In genomic region chr5:145324767-145325479, GRCh38 we compare ENCODE assay signal across 14 cellular contexts.
DNase-seq lines count a peak whose midpoint lies in the region; TF ChIP-seq lines count a peak whose summit lies in the region.
"Had no signal": no experiment of that assay in that cellular context is flagged by ENCODE, and none has a peak within 500 bp of the region (broad histone marks: within the 10 kb centered on the region; RNA-seq: fewer than 3 reads in every experiment).

No MANE protein-coding gene starts in this region.

- CTCF ChIA-PET in activated CD4-positive, alpha-beta T cell treated with anti-CD3 and anti-CD28 coated beads, Interleukin-2, amount 10 ng/mL, durations not matched to agents 7 days and 5 days (lab: Charles Lee), result no interaction called here

- POLR2A ChIA-PET in activated CD4-positive, alpha-beta T cell treated with anti-CD3 and anti-CD28 coated beads, Interleukin-2, amount 10 ng/mL, durations not matched to agents 7 days and 5 days (lab: Charles Lee), result no interaction called here

- peaks cover 7% of the 10 kb centered on the region for H3K9me3 Mint-ChIP-seq in osteocyte (ENCODE audit: unreplicated experiment)
- peaks cover 15% of the 10 kb centered on the region for H3K9me3 Mint-ChIP-seq in activated CD4-positive, alpha-beta T cell treated with anti-CD3 and anti-CD28 coated beads, Interleukin-2, amount 10 ng/mL, durations not matched to agents 7 days and 5 days

- H3K36me3 Mint-ChIP-seq in osteocyte (ENCODE audit: unreplicated experiment), result no peaks in the 10 kb centered on the region
- H3K36me3 Mint-ChIP-seq in activated CD4-positive, alpha-beta T cell treated with anti-CD3 and anti-CD28 coated beads, Interleukin-2, amount 10 ng/mL, durations not matched to agents 7 days and 5 days (ENCODE audit: low read depth), result no peaks in the 10 kb centered on the region
- H3K36me3 Mint-ChIP-seq: CD8-positive, alpha-beta T cell had no signal

- H3K4me3 Mint-ChIP-seq in osteocyte (ENCODE audit: unreplicated experiment), result no peak overlapping the region
- no peak overlapping the region for H3K4me3 Mint-ChIP-seq in activated CD4-positive, alpha-beta T cell treated with anti-CD3 and anti-CD28 coated beads, Interleukin-2, amount 10 ng/mL, durations not matched to agents 7 days and 5 days
- H3K4me3 Mint-ChIP-seq: CD8-positive, alpha-beta T cell had no signal

- no peaks in the 10 kb centered on the region for H3K27me3 Mint-ChIP-seq in osteocyte (ENCODE audit: unreplicated experiment)
- no peaks in the 10 kb centered on the region for H3K27me3 Mint-ChIP-seq in activated CD4-positive, alpha-beta T cell treated with anti-CD3 and anti-CD28 coated beads, Interleukin-2, amount 10 ng/mL, durations not matched to agents 7 days and 5 days

- no peak overlapping the region for H3K4me2 ChIP-seq in osteoblast (ENCODE audit: insufficient read depth, low read length)
- H3K4me2 ChIP-seq: KMS-11 had no signal

- H3K9me3 ChIP-seq in adipocyte (ENCODE audit: control insufficient read depth, low read length) (no peaks in the 10 kb centered on the region), osteoblast (ENCODE audit: low read depth, low read length) (no peaks in the 10 kb centered on the region)

- peak overlapping the region; percentile 87 for H3K27ac Mint-ChIP-seq in osteocyte (ENCODE audit: unreplicated experiment)
- no peak overlapping the region for H3K27ac Mint-ChIP-seq in activated CD4-positive, alpha-beta T cell treated with anti-CD3 and anti-CD28 coated beads, Interleukin-2, amount 10 ng/mL, durations not matched to agents 7 days and 5 days
- H3K27ac Mint-ChIP-seq: CD8-positive, alpha-beta T cell had no signal

- H3K4me1 ChIP-seq in adipocyte (ENCODE audit: control insufficient read depth, insufficient read depth, low read length), result peaks cover 7% of the 10 kb centered on the region
- peaks cover 4% of the 10 kb centered on the region for H3K4me1 ChIP-seq in osteoblast (ENCODE audit: insufficient read depth, low read length)

- H3K27ac ChIP-seq in dorsolateral prefrontal cortex, result no peak overlapping the region
- H3K27ac ChIP-seq in osteoblast (ENCODE audit: low read depth, low read length), result no peak overlapping the region
- H3K27ac ChIP-seq: KMS-11 had no signal

- H3K9ac ChIP-seq in adipocyte (ENCODE audit: low read length), result no peak overlapping the region
- H3K9ac ChIP-seq: KMS-11 had no signal

- H3K36me3 ChIP-seq in adipocyte (ENCODE audit: control insufficient read depth, insufficient read depth, low read length, severe bottlenecking) (no peaks in the 10 kb centered on the region), osteoblast (ENCODE audit: insufficient read depth, low read length) (no peaks in the 10 kb centered on the region)

- DNase-seq in AG10803 (ENCODE audit: low read depth) (peak; percentile 4), adipocyte (ENCODE audit: low read depth) (peak; percentile 84), fibroblast of peridontal ligament (ENCODE audit: extremely low read depth) (peak; percentile 70), osteocyte (ENCODE audit: extremely low spot score, unreplicated experiment) (no peak), dorsolateral prefrontal cortex (no peak), osteoblast (ENCODE audit: insufficient read length, low spot score, missing footprints) (no peak)
- DNase-seq in activated CD4-positive, alpha-beta T cell treated with anti-CD3 and anti-CD28 coated beads, Interleukin-2, amount 10 ng/mL, durations not matched to agents 7 days and 5 days, result no peak
- DNase-seq: CD8-positive, alpha-beta T cell; DND-41; MM.1S; NCI-H1105 treated with DMSO at 0.1 percent for 48 hours; NCI-H187 treated with DMSO at 0.1 percent for 48 hours; NCI-H774 had no signal

- H3K4me1 Mint-ChIP-seq in osteocyte (ENCODE audit: unreplicated experiment), result peaks cover 26% of the 10 kb centered on the region
- no peaks in the 10 kb centered on the region for H3K4me1 Mint-ChIP-seq in activated CD4-positive, alpha-beta T cell treated with anti-CD3 and anti-CD28 coated beads, Interleukin-2, amount 10 ng/mL, durations not matched to agents 7 days and 5 days

- H3K27me3 ChIP-seq in adipocyte (replicated peaks; ENCODE audit: control insufficient read depth, insufficient read depth, low read length) (no peaks in the 10 kb centered on the region), dorsolateral prefrontal cortex (no peaks in the 10 kb centered on the region), osteoblast (ENCODE audit: insufficient read depth, low read length) (no peaks in the 10 kb centered on the region)

- no peak overlapping the region for H3K4me3 ChIP-seq in AG10803 (ENCODE audit: low read length)
- H3K4me3 ChIP-seq in adipocyte (ENCODE audit: low read length), result no peak overlapping the region
- H3K4me3 ChIP-seq in dorsolateral prefrontal cortex, result no peak overlapping the region
- H3K4me3 ChIP-seq in osteoblast (ENCODE audit: insufficient read depth, low read length), result no peak overlapping the region

- intact Hi-C loops in dorsolateral prefrontal cortex (cut with DNase I), result no loop called here

- TF ChIP-seq CTCF in AG10803 (conservative IDR thresholded peaks at IDR 0.05; ENCODE audit: low read length), result no peak
- no peak for TF ChIP-seq CTCF in osteocyte (IDR thresholded peaks at IDR 0.05)
- no peak for TF ChIP-seq CTCF in dorsolateral prefrontal cortex (IDR thresholded peaks at IDR 0.05 in 54 of 56, conservative IDR thresholded peaks at IDR 0.05 in 2 of 56; ENCODE audit: low read depth in 1 of 56, partially characterized antibody in 56 of 56)
- no peak for TF ChIP-seq CTCF in osteoblast (IDR thresholded peaks at IDR 0.05; ENCODE audit: extremely low read depth, low read depth, low read length)

- H2AFZ ChIP-seq in osteoblast (ENCODE audit: low read length), result no peak overlapping the region

- H4K20me1 ChIP-seq in osteoblast (ENCODE audit: insufficient read depth, low read length), result no peaks in the 10 kb centered on the region

- no peaks in the 10 kb centered on the region for H3K79me2 ChIP-seq in osteoblast (ENCODE audit: insufficient read depth, low read length)

Comparison
In these comparisons a context has a peak if more than half of its experiments do, and no peak if none do; other contexts are left out.
1. DNase-seq: peak in AG10803 (single experiment), adipocyte (single experiment) and fibroblast of peridontal ligament (single experiment); none in osteocyte (single experiment), activated CD4-positive, alpha-beta T cell treated with anti-CD3 and anti-CD28 coated beads, Interleukin-2, amount 10 ng/mL, durations not matched to agents 7 days and 5 days (single experiment), dorsolateral prefrontal cortex (0 of 10) and osteoblast (single experiment).